11 cellular contexts compared by ENCODE assay signal in genomic region chr2:74504591-74504990, GRCh38. TPM values are rescaled to one million over a fixed set of nuclear protein-coding genes. Genes with fewer than 3 reads are reported as not detected.
DNase-seq lines count a peak whose midpoint lies in the region; ATAC-seq, FAIRE-seq and TF ChIP-seq lines count a peak whose summit lies in the region.
"Had no signal": no experiment of that assay in that cellular context is flagged by ENCODE, and none has a peak within 500 bp of the region (broad histone marks: within the 10 kb centered on the region; RNA-seq: fewer than 3 reads in every experiment).

No MANE protein-coding gene starts in this region.

- no peak overlapping the region for H4K8ac ChIP-seq in H1 (ENCODE audit: extremely low read depth, insufficient read depth, low read length)

- no peaks in the 10 kb centered on the region for H3F3A ChIP-seq in Loucy (ENCODE audit: low read depth)

- no peak overlapping the region for H2BK5ac ChIP-seq in H1 (ENCODE audit: low read depth, low read length)

- H3K23me2 ChIP-seq in H1 (ENCODE audit: low read depth, low read length), result peaks cover 26% of the 10 kb centered on the region

- H3K27ac ChIP-seq in CD4-positive, alpha-beta memory T cell (ENCODE audit: low read depth, low read length), result no peak overlapping the region
- H3K27ac ChIP-seq in H1 (ENCODE audit: low read depth, low read length), result no peak overlapping the region
- H3K27ac ChIP-seq: thoracic aorta had no signal

- peak overlapping the region; percentile 99 for H3K4me2 ChIP-seq in Loucy (ENCODE audit: low read depth, low read length, poor library complexity, severe bottlenecking)
- peak overlapping the region in 1 of 2 experiments; percentile 78; a peak in 1 of 4 replicates for H3K4me2 ChIP-seq in H1 (ENCODE audit: insufficient read depth in 1 of 2, low read depth in 2 of 2, low read length in 2 of 2)

- H3K56ac ChIP-seq in H1 (replicated peaks; ENCODE audit: insufficient read length, low read depth, low read length), result no peak overlapping the region

- H3K4me1 ChIP-seq in CD4-positive, alpha-beta memory T cell (ENCODE audit: insufficient read depth, low read length), result peaks cover 41% of the 10 kb centered on the region
- H3K4me1 ChIP-seq in Loucy (ENCODE audit: insufficient read depth, low read length, poor library complexity, severe bottlenecking) (peaks cover 27% of the 10 kb centered on the region), H1 (replicated peaks in 1 of 4; ENCODE audit: control insufficient read depth in 3 of 4, insufficient read depth in 4 of 4, low read length in 3 of 4) (peaks cover 10 to 47% (median 35%) of the 10 kb centered on the region in 4 experiments)

- TF ChIP-seq RAD21 in H1 (IDR thresholded peaks at IDR 0.05 in 1 of 2, conservative IDR thresholded peaks at IDR 0.05 in 1 of 2; ENCODE audit: low read depth in 2 of 2, low read length in 2 of 2), result no peak

- no peak overlapping the region for H3K14ac ChIP-seq in H1 (ENCODE audit: insufficient read length)

- H3K4me3 ChIP-seq in CD4-positive, alpha-beta memory T cell (ENCODE audit: low read length in 2 of 2), result no peak overlapping the region
- H3K4me3 ChIP-seq in Loucy (ENCODE audit: low read length, poor library complexity, severe bottlenecking), result no peak overlapping the region
- H3K4me3 ChIP-seq in H1 (ENCODE audit: extremely low read depth in 1 of 4, insufficient read depth in 2 of 4, low read depth in 3 of 4, low read length in 4 of 4), result peak overlapping the region in 1 of 4 experiments; percentile 65; a peak in 1 of 8 replicates

- intact Hi-C loops in CD4-positive, alpha-beta memory T cell (cut with micrococcal nuclease), result no loop called here

- TF ChIP-seq CTCF in Loucy (conservative IDR thresholded peaks at IDR 0.05; ENCODE audit: low read length) (no peak), H1 (IDR thresholded peaks at IDR 0.05; ENCODE audit: control extremely low read depth in 1 of 3, insufficient read depth in 1 of 3, low read depth in 1 of 3, low read length in 3 of 3) (no peak)

- peak overlapping the region in 7 of 8 donors; percentile 2 to 78 (median 49) for H3K4me3 Mint-ChIP-seq in CD4-positive, alpha-beta memory T cell
- peak overlapping the region; percentile 79 for H3K4me3 Mint-ChIP-seq in natural killer cell treated with Interleukin-12 subunit alpha and Interleukin-12 subunit beta and Interleukin-15 and Interleukin-18, amount 100 ng/mL, for 72 hours

- peaks cover 16 to 63% of the 10 kb centered on the region in 2 donors for H3K27me3 Mint-ChIP-seq in CD4-positive, alpha-beta memory T cell
- peaks cover 1 to 4% of the 10 kb centered on the region in 2 donors for H3K27me3 Mint-ChIP-seq in natural killer cell treated with Interleukin-12 subunit alpha and Interleukin-12 subunit beta and Interleukin-15 and Interleukin-18, amount 100 ng/mL, for 72 hours

- H2BK120ac ChIP-seq in H1 (replicated peaks; ENCODE audit: low read depth, low read length), result no peak overlapping the region

- no peak overlapping the region for H2AK5ac ChIP-seq in H1 (ENCODE audit: low read depth, low read length)

- no peak overlapping the region for H4K91ac ChIP-seq in H1 (replicated peaks; ENCODE audit: insufficient read length, low read length)

- FAIRE-seq in H1 (lab: Jason Lieb, UNC), result no peak

- no peak overlapping the region for H3K23ac ChIP-seq in H1 (ENCODE audit: insufficient read length)

- H3K4me1 Mint-ChIP-seq in CD4-positive, alpha-beta memory T cell, result peaks cover 18 to 84% (median 51%) of the 10 kb centered on the region in 4 donors
- H3K4me1 Mint-ChIP-seq in natural killer cell treated with Interleukin-12 subunit alpha and Interleukin-12 subunit beta and Interleukin-15 and Interleukin-18, amount 100 ng/mL, for 72 hours (ENCODE audit: low read depth in 2 of 2), result peaks cover 59% of the 10 kb centered on the region in 2 donors

- WGBS in H1 (ENCODE audit: extremely low coverage in 1 of 2, insufficient coverage in 1 of 2, insufficient read length in 1 of 2, insufficient replicate concordance in 2 of 2, low coverage in 1 of 2, low lambda C conversion rate in 2 of 2, missing lambda C conversion rate in 1 of 2), 2 experiments, result 79% methylated on average over 3 of the region's 3 CpGs; no CpG with 5 or more reads in 1 of the 2 experiments

- H2BK12ac ChIP-seq in H1 (ENCODE audit: low read depth, low read length), result no peak overlapping the region

- H2BK20ac ChIP-seq in H1 (ENCODE audit: low read length), result no peak overlapping the region

- CTCF ChIA-PET in CD4-positive, alpha-beta memory T cell (lab: Charles Lee; ENCODE audit: partially characterized antibody), result interaction anchor here (1.0 to 2.1 kb wide), 2 partner anchors 17 to 26 kb away, joined by 3 to 17 read pairs; partner anchors contain the start of genes AUP1 and HTRA2
- CTCF ChIA-PET in H1 (lab: Charles Lee; ENCODE audit: partially characterized antibody), result interaction anchor here (0.8 to 3.5 kb wide), 12 partner anchors 9 to 112 kb away, joined by 3 to 20 read pairs (median 4); partner anchors contain the start of genes CCDC142, DQX1, TLX2 and TTC31

- no peak for ATAC-seq in natural killer cell treated with Interleukin-12 subunit alpha and Interleukin-12 subunit beta and Interleukin-15 and Interleukin-18, amount 100 ng/mL, for 72 hours

- DNase-seq in CD4-positive, alpha-beta memory T cell, result no peak
- DNase-seq in H1 (ENCODE audit: low read depth in 1 of 2, low spot score in 2 of 2), result no peak
- DNase-seq in natural killer cell treated with Interleukin-12 subunit alpha and Interleukin-12 subunit beta and Interleukin-15 and Interleukin-18, amount 100 ng/mL, for 72 hours (ENCODE audit: low spot score), result peak; percentile 23
- no peak for DNase-seq in NOMO-1 treated with dmso at 0.1 percent for 144 hours (lab: John Stamatoyannopoulos, UW; ENCODE audit: unreplicated experiment)
- no peak for DNase-seq in HPDE6-E6E7 (ENCODE audit: extremely low spot score)
- DNase-seq in AML-193 (lab: John Stamatoyannopoulos, UW), result no peak
- no peak for DNase-seq in DMS53 treated with DMSO at 0.1 percent for 48 hours (lab: John Stamatoyannopoulos, UW; ENCODE audit: unreplicated experiment)
- DNase-seq: activated CD8-positive, alpha-beta memory T cell treated with anti-CD3 and anti-CD28 coated beads for 24 hours; mesendoderm had no signal

- H2AFZ ChIP-seq in Loucy (ENCODE audit: low read length), result no peak overlapping the region
- H2AFZ ChIP-seq in H1 (ENCODE audit: low read length), result no peak overlapping the region

- no peak for TF ChIP-seq EP300 in H1 (IDR thresholded peaks at IDR 0.05; ENCODE audit: borderline replicate concordance in 1 of 2, low read depth in 2 of 2, low read length in 2 of 2)

- H3K79me2 ChIP-seq in Loucy (ENCODE audit: insufficient read depth, low read length), result peaks cover 23% of the 10 kb centered on the region
- peaks cover 0 to 3% of the 10 kb centered on the region in 2 experiments; a peak in 1 of 4 replicates for H3K79me2 ChIP-seq in H1 (ENCODE audit: control insufficient read depth in 1 of 2, insufficient read depth in 2 of 2, low read length in 2 of 2)

- peaks cover 0 to 4% (median 0%) of the 10 kb centered on the region in 8 donors for H3K9me3 Mint-ChIP-seq in CD4-positive, alpha-beta memory T cell
- no peaks in the 10 kb centered on the region for H3K9me3 Mint-ChIP-seq in natural killer cell treated with Interleukin-12 subunit alpha and Interleukin-12 subunit beta and Interleukin-15 and Interleukin-18, amount 100 ng/mL, for 72 hours

- H3K79me1 ChIP-seq in H1 (ENCODE audit: low read depth, low read length), result no peaks in the 10 kb centered on the region

- no peak overlapping the region for H2BK15ac ChIP-seq in H1 (ENCODE audit: low read length)

- H3K18ac ChIP-seq in H1 (ENCODE audit: extremely low read depth, low read length), result no peak overlapping the region

- H3K9me3 ChIP-seq in CD4-positive, alpha-beta memory T cell (ENCODE audit: control insufficient read depth in 1 of 2, low read length in 2 of 2), result no peaks in the 10 kb centered on the region
- no peaks in the 10 kb centered on the region for H3K9me3 ChIP-seq in Loucy (ENCODE audit: insufficient read depth, low read depth, low read length)
- no peaks in the 10 kb centered on the region for H3K9me3 ChIP-seq in H1 (ENCODE audit: insufficient read depth in 2 of 2, low read depth in 1 of 2, low read length in 1 of 2)
- H3K9me3 ChIP-seq: thoracic aorta had no signal

- no peak overlapping the region for H4K5ac ChIP-seq in H1 (ENCODE audit: insufficient read length, low read depth, low read length)

- H3K9me2 ChIP-seq in Loucy (replicated peaks; ENCODE audit: low read depth, low read length), result no peaks in the 10 kb centered on the region

- peaks cover 15% of the 10 kb centered on the region for H3K36me3 ChIP-seq in CD4-positive, alpha-beta memory T cell (ENCODE audit: insufficient read depth, low read length)
- no peaks in the 10 kb centered on the region for H3K36me3 ChIP-seq in Loucy (ENCODE audit: insufficient read depth, low read length)
- peaks cover 0 to 9% (median 4%) of the 10 kb centered on the region in 4 experiments; a peak in 6 of 8 replicates for H3K36me3 ChIP-seq in H1 (ENCODE audit: control insufficient read depth in 2 of 4, insufficient read depth in 4 of 4, low read length in 3 of 4)

- peaks cover 35% of the 10 kb centered on the region for H3K27me3 ChIP-seq in CD4-positive, alpha-beta memory T cell (ENCODE audit: insufficient read depth, low read length)
- H3K27me3 ChIP-seq in Loucy (ENCODE audit: insufficient read depth, low read length, poor library complexity, severe bottlenecking), result no peaks in the 10 kb centered on the region
- H3K27me3 ChIP-seq in H1 (replicated peaks in 1 of 4; ENCODE audit: control insufficient read depth in 3 of 4, extremely low read depth in 1 of 4, insufficient read depth in 3 of 4, low read length in 3 of 4), result peaks cover 51 to 80% (median 76%) of the 10 kb centered on the region in 4 experiments

- H3K4ac ChIP-seq in H1 (replicated peaks; ENCODE audit: insufficient read length, low read depth, low read length), result no peak overlapping the region

- TF ChIP-seq POLR2A in H1 (IDR thresholded peaks at IDR 0.05; ENCODE audit: control extremely low read depth in 1 of 2, low read depth in 2 of 2, low read length in 2 of 2), result no peak

- no peak overlapping the region for H3K9ac ChIP-seq in Loucy (ENCODE audit: low read depth, low read length, poor library complexity, severe bottlenecking)
- H3K9ac ChIP-seq in H1 (replicated peaks in 1 of 4; ENCODE audit: extremely low read depth in 1 of 4, low read depth in 3 of 4, low read length in 3 of 4), result no peak overlapping the region

- POLR2A ChIA-PET in CD4-positive, alpha-beta memory T cell (lab: Charles Lee; ENCODE audit: partially characterized antibody), result interaction anchor here (1.2 to 8.0 kb wide), 8 partner anchors 13 to 50 kb away, joined by 3 to 60 read pairs (median 12); partner anchors contain the start of genes AUP1, CCDC142, DQX1 and HTRA2
- POLR2A ChIA-PET in H1 (lab: Charles Lee; ENCODE audit: partially characterized antibody), result interaction anchor here (1.1 to 9.4 kb wide), 14 partner anchors 9 to 83 kb away, joined by 3 to 73 read pairs (median 6); partner anchors contain the start of genes AUP1, CCDC142, DQX1 and HTRA2

- H3K27ac Mint-ChIP-seq in CD4-positive, alpha-beta memory T cell, result peak overlapping the region in 1 of 7 donors; percentile 15
- H3K27ac Mint-ChIP-seq in natural killer cell treated with Interleukin-12 subunit alpha and Interleukin-12 subunit beta and Interleukin-15 and Interleukin-18, amount 100 ng/mL, for 72 hours, result peak overlapping the region; percentile 64 to 93

- peaks cover 30 to 34% of the 10 kb centered on the region in 2 donors for H3K36me3 Mint-ChIP-seq in CD4-positive, alpha-beta memory T cell
- peaks cover 12% of the 10 kb centered on the region for H3K36me3 Mint-ChIP-seq in natural killer cell treated with Interleukin-12 subunit alpha and Interleukin-12 subunit beta and Interleukin-15 and Interleukin-18, amount 100 ng/mL, for 72 hours

- H4K20me1 ChIP-seq in Loucy (ENCODE audit: insufficient read depth, low read length, poor library complexity, severe bottlenecking) (no peaks in the 10 kb centered on the region), H1 (replicated peaks in 1 of 2; ENCODE audit: control insufficient read depth in 1 of 2, insufficient read depth in 2 of 2, low read length in 2 of 2) (peaks cover 0 to 12% of the 10 kb centered on the region in 2 experiments)

RNA-seq across cellular contexts. Expression of gene PCGF1, which starts 2.9 kb away (rescaled TPM):
- total RNA-seq in CD4-positive, alpha-beta memory T cell, result 10 to 100 TPM; 31.1 to 42.2 TPM
- 10 to 100 TPM; 10.4 to 16.7 TPM for polyA plus RNA-seq in CD4-positive, alpha-beta memory T cell
- 10.0 and 13.8 TPM in 2 replicates for total RNA-seq in H1 (2021; fragmentation: NEBNext Ultra II Directional; extraction: Animal tissue kit (Norgen Biotek cat#: 25700))
- polyA plus RNA-seq in H1 (2011; rRNA removed), result 12.1 and 23.7 TPM in 2 replicates
- polyA plus RNA-seq in H1 (2011; cell fraction: cytosol; rRNA removed), result 15.4 TPM
- polyA plus RNA-seq in H1 (2011; cell fraction: nucleus; rRNA removed), result 13.2 TPM
- 9.2 to 15.1 TPM (median 14.9 TPM) in 4 replicates for polyA plus RNA-seq in H1 (2012, experiment 1 of 2)
- polyA plus RNA-seq in H1 (2012, experiment 2 of 2), result 10.1 TPM
- 10.7 TPM for polyA plus RNA-seq in H1 (2013, experiment 1 of 2)
- 8.6 TPM for polyA plus RNA-seq in H1 (2013, experiment 2 of 2)
- polyA minus RNA-seq in H1 (2011; rRNA and poly(A)+ RNA removed), result 17.4 and 23.0 TPM in 2 replicates
- 11.3 TPM for polyA minus RNA-seq in H1 (2011; cell fraction: cytosol; rRNA and poly(A)+ RNA removed)
- 14.3 TPM for polyA minus RNA-seq in H1 (2011; cell fraction: nucleus; rRNA and poly(A)+ RNA removed)
- 10 to 100 TPM; 31.3 to 41.3 TPM for total RNA-seq in natural killer cell treated with Interleukin-12 subunit alpha and Interleukin-12 subunit beta and Interleukin-15 and Interleukin-18, amount 100 ng/mL, for 72 hours

RNA-seq across cellular contexts. Expression of gene LBX2, which starts 5.2 kb away (rescaled TPM):
- total RNA-seq in CD4-positive, alpha-beta memory T cell, result under 1 TPM in 1 of 2 experiments, not detected in 1; 0.30 TPM
- polyA plus RNA-seq in CD4-positive, alpha-beta memory T cell, result under 1 TPM in 1 of 2 donors, not detected in 1; 0.23 TPM
- total RNA-seq in H1 (2021; fragmentation: NEBNext Ultra II Directional; extraction: Animal tissue kit (Norgen Biotek cat#: 25700)), result 0.55 TPM in 1 of 2 replicates, not detected in the other
- polyA plus RNA-seq in H1 (2011; rRNA removed), result 0.27 and 0.42 TPM in 2 replicates
- polyA plus RNA-seq in H1 (2011; cell fraction: cytosol; rRNA removed), result 2.0 TPM
- polyA plus RNA-seq in H1 (2011; cell fraction: nucleus; rRNA removed), result 0.30 TPM
- polyA plus RNA-seq in H1 (2012, experiment 1 of 2), result 0.25 to 0.66 TPM (median 0.43 TPM) in 4 replicates
- polyA plus RNA-seq in H1 (2012, experiment 2 of 2), result 0.35 TPM
- polyA plus RNA-seq in H1 (2013, experiment 1 of 2), result 0.20 TPM
- polyA plus RNA-seq in H1 (2013, experiment 2 of 2), result 0.17 TPM
- 0.13 TPM in 1 of 2 replicates, not detected in the other for polyA minus RNA-seq in H1 (2011; rRNA and poly(A)+ RNA removed)
- not detected for polyA minus RNA-seq in H1 (2011; cell fraction: cytosol; rRNA and poly(A)+ RNA removed)
- polyA minus RNA-seq in H1 (2011; cell fraction: nucleus; rRNA and poly(A)+ RNA removed), result 1.7 TPM
- 1 to 10 TPM; 1.3 to 1.5 TPM for total RNA-seq in natural killer cell treated with Interleukin-12 subunit alpha and Interleukin-12 subunit beta and Interleukin-15 and Interleukin-18, amount 100 ng/mL, for 72 hours

RNA-seq across cellular contexts. Expression of gene TLX2, which starts 9.7 kb away (rescaled TPM):
- under 1 TPM; 0.52 to 0.53 TPM for total RNA-seq in CD4-positive, alpha-beta memory T cell
- under 1 TPM; 0.14 to 0.33 TPM for polyA plus RNA-seq in CD4-positive, alpha-beta memory T cell
- total RNA-seq in H1 (2021; fragmentation: NEBNext Ultra II Directional; extraction: Animal tissue kit (Norgen Biotek cat#: 25700)), result 0.15 and 0.17 TPM in 2 replicates
- 0.06 and 0.17 TPM in 2 replicates for polyA plus RNA-seq in H1 (2011; rRNA removed)
- 0.09 TPM for polyA plus RNA-seq in H1 (2011; cell fraction: cytosol; rRNA removed)
- polyA plus RNA-seq in H1 (2011; cell fraction: nucleus; rRNA removed), result 0.44 TPM
- 0.11 to 0.47 TPM (median 0.28 TPM) in 4 replicates for polyA plus RNA-seq in H1 (2012, experiment 1 of 2)
- not detected for polyA plus RNA-seq in H1 (2012, experiment 2 of 2)
- 0.06 TPM for polyA plus RNA-seq in H1 (2013, experiment 1 of 2)
- polyA plus RNA-seq in H1 (2013, experiment 2 of 2), result 0.06 TPM
- polyA minus RNA-seq in H1 (2011; rRNA and poly(A)+ RNA removed), result 0.12 TPM in 1 of 2 replicates, not detected in the other
- not detected for polyA minus RNA-seq in H1 (2011; cell fraction: cytosol; rRNA and poly(A)+ RNA removed)
- 1.1 TPM for polyA minus RNA-seq in H1 (2011; cell fraction: nucleus; rRNA and poly(A)+ RNA removed)
- total RNA-seq in natural killer cell treated with Interleukin-12 subunit alpha and Interleukin-12 subunit beta and Interleukin-15 and Interleukin-18, amount 100 ng/mL, for 72 hours, result under 1 TPM; 0.12 to 0.95 TPM
- total RNA-seq: thoracic aorta had no signal

RNA-seq across cellular contexts. Expression of gene DQX1, which starts 21.4 kb away (rescaled TPM):
- total RNA-seq in CD4-positive, alpha-beta memory T cell, result under 1 TPM; 0.35 to 0.44 TPM
- polyA plus RNA-seq in CD4-positive, alpha-beta memory T cell, result not detected
- total RNA-seq in H1 (2021; fragmentation: NEBNext Ultra II Directional; extraction: Animal tissue kit (Norgen Biotek cat#: 25700)), result 0.57 and 0.76 TPM in 2 replicates
- polyA plus RNA-seq in H1 (2011; rRNA removed), result 1.1 TPM in 2 replicates
- 1.4 TPM for polyA plus RNA-seq in H1 (2011; cell fraction: cytosol; rRNA removed)
- polyA plus RNA-seq in H1 (2011; cell fraction: nucleus; rRNA removed), result 9.0 TPM
- 0.51 to 1.4 TPM (median 0.73 TPM) in 4 replicates for polyA plus RNA-seq in H1 (2012, experiment 1 of 2)
- polyA plus RNA-seq in H1 (2012, experiment 2 of 2), result 0.47 TPM
- polyA plus RNA-seq in H1 (2013, experiment 1 of 2), result 0.85 TPM
- 0.35 TPM for polyA plus RNA-seq in H1 (2013, experiment 2 of 2)
- polyA minus RNA-seq in H1 (2011; rRNA and poly(A)+ RNA removed), result 0.44 and 1.1 TPM in 2 replicates
- polyA minus RNA-seq in H1 (2011; cell fraction: cytosol; rRNA and poly(A)+ RNA removed), result not detected
- polyA minus RNA-seq in H1 (2011; cell fraction: nucleus; rRNA and poly(A)+ RNA removed), result 2.1 TPM
- 1 to 10 TPM in 1 of 2 donors, under 1 TPM in 1; 0.55 to 1.0 TPM for total RNA-seq in natural killer cell treated with Interleukin-12 subunit alpha and Interleukin-12 subunit beta and Interleukin-15 and Interleukin-18, amount 100 ng/mL, for 72 hours

RNA-seq across cellular contexts. Expression of gene TTC31, which starts 21.7 kb away (rescaled TPM):
- total RNA-seq in CD4-positive, alpha-beta memory T cell, result 10 to 100 TPM; 43.7 to 46.9 TPM
- 10 to 100 TPM; 17.0 to 19.2 TPM for polyA plus RNA-seq in CD4-positive, alpha-beta memory T cell
- 27.4 and 28.8 TPM in 2 replicates for total RNA-seq in H1 (2021; fragmentation: NEBNext Ultra II Directional; extraction: Animal tissue kit (Norgen Biotek cat#: 25700))
- polyA plus RNA-seq in H1 (2011; rRNA removed), result 29.9 and 36.1 TPM in 2 replicates
- polyA plus RNA-seq in H1 (2011; cell fraction: cytosol; rRNA removed), result 29.6 TPM
- polyA plus RNA-seq in H1 (2011; cell fraction: nucleus; rRNA removed), result 91.5 TPM
- polyA plus RNA-seq in H1 (2012, experiment 1 of 2), result 20.1 to 25.2 TPM (median 23.8 TPM) in 4 replicates
- 18.1 TPM for polyA plus RNA-seq in H1 (2012, experiment 2 of 2)
- polyA plus RNA-seq in H1 (2013, experiment 1 of 2), result 17.3 TPM
- polyA plus RNA-seq in H1 (2013, experiment 2 of 2), result 17.2 TPM
- 22.5 and 28.6 TPM in 2 replicates for polyA minus RNA-seq in H1 (2011; rRNA and poly(A)+ RNA removed)
- 15.3 TPM for polyA minus RNA-seq in H1 (2011; cell fraction: cytosol; rRNA and poly(A)+ RNA removed)
- 30.2 TPM for polyA minus RNA-seq in H1 (2011; cell fraction: nucleus; rRNA and poly(A)+ RNA removed)
- total RNA-seq in natural killer cell treated with Interleukin-12 subunit alpha and Interleukin-12 subunit beta and Interleukin-15 and Interleukin-18, amount 100 ng/mL, for 72 hours, result 10 to 100 TPM; 42.8 to 49.0 TPM
